ENCODE assay signal across 8 cellular contexts in the genomic region with DNA sequence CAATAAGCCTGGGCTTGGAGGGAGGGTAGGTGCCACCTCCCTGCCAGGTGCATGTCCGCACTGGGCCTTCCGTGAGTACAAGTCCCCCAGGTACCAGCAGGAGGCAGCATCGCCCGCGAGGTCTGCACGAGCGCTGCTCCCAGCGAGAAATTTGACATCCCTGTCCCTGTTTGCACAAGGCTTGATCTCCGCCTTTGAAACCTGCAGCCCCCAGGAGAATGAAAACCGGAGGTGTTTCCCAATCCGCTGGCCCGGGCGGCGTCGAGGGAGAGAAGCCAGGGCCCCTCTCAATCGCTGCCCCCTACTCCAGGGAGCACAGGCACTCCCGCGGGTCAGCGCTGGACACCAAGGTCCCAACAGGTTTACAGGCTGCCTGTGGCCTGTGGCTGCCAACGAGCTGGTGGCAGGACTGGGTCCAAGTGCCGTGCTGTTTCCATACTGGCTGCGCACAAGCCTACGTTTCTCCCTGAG.
DNase-seq lines count a peak whose midpoint lies in the region; ATAC-seq and TF ChIP-seq lines count a peak whose summit lies in the region.

No MANE protein-coding gene starts in this region.

- H3K36me3 ChIP-seq in SU-DHL-6 (ENCODE audit: low read length) (no peaks in the 10 kb centered on the region), adipocyte (ENCODE audit: control insufficient read depth, insufficient read depth, low read length, severe bottlenecking) (peaks cover 7% of the 10 kb centered on the region)

- no peak overlapping the region for H3K4me2 ChIP-seq in SU-DHL-6 (ENCODE audit: low read depth, low read length, poor library complexity, severe bottlenecking)

- no peak for DNase-seq in GM12864 (ENCODE audit: low read depth)
- DNase-seq in adipocyte (ENCODE audit: low read depth): no peak
- DNase-seq in iPS-NIHi11 (ENCODE audit: low spot score): peak; percentile 88
- DNase-seq in stimulated activated CD4-positive, alpha-beta T cell treated with anti-CD3 and anti-CD28 coated beads, Interleukin-4, amount 100 ng/mL, for 1 hour: peak; percentile 89

- no peaks in the 10 kb centered on the region for H3F3A ChIP-seq in SU-DHL-6 (ENCODE audit: insufficient read depth)

- no peaks in the 10 kb centered on the region for H3K9me3 ChIP-seq in SU-DHL-6 (ENCODE audit: insufficient read depth, low read length)
- H3K9me3 ChIP-seq in adipocyte (ENCODE audit: control insufficient read depth, low read length): no peaks in the 10 kb centered on the region

- H3K9ac ChIP-seq in SU-DHL-6 (ENCODE audit: low read length): no peak overlapping the region
- peak overlapping the region; percentile 81 for H3K9ac ChIP-seq in adipocyte (ENCODE audit: low read length)

- H3K27ac ChIP-seq in SU-DHL-6 (ENCODE audit: low read depth, low read length): no peak overlapping the region

- peak; percentile 85 for TF ChIP-seq CTCF in GM12864 (IDR thresholded peaks at IDR 0.05; ENCODE audit: low read depth, low read length, missing control alignments)
- peak; percentile 43 for TF ChIP-seq CTCF in SU-DHL-6 (IDR thresholded peaks at IDR 0.05; ENCODE audit: insufficient read depth, low read length, poor library complexity, severe bottlenecking)

- H3K79me2 ChIP-seq in SU-DHL-6 (ENCODE audit: insufficient read depth, low read length): no peaks in the 10 kb centered on the region

- H3K9me2 ChIP-seq in SU-DHL-6 (replicated peaks; ENCODE audit: insufficient read depth, low read length): no peaks in the 10 kb centered on the region

- H3K4me3 ChIP-seq in GM12864 (ENCODE audit: low read depth, low read length) (peak overlapping the region; percentile 44; the same call in 1 of the 2 replicates), SU-DHL-6 (ENCODE audit: insufficient read depth, low read length, poor library complexity, severe bottlenecking) (no peak overlapping the region), adipocyte (ENCODE audit: low read length) (peak overlapping the region; percentile 79)

- H3K27me3 ChIP-seq in SU-DHL-6 (ENCODE audit: low read length) (no peaks in the 10 kb centered on the region), adipocyte (replicated peaks; ENCODE audit: control insufficient read depth, insufficient read depth, low read length) (no peaks in the 10 kb centered on the region)

- no peaks in the 10 kb centered on the region for H4K20me1 ChIP-seq in SU-DHL-6 (ENCODE audit: low read depth, low read length)

- H2AFZ ChIP-seq in SU-DHL-6 (ENCODE audit: low read depth, low read length, severe bottlenecking): no peak overlapping the region

- peaks cover 29% of the 10 kb centered on the region for H3K4me1 ChIP-seq in adipocyte (ENCODE audit: control insufficient read depth, insufficient read depth, low read length)

- ATAC-seq in HG03045 (IDR thresholded peaks at IDR 0.05; ENCODE audit: unreplicated experiment) (peak; percentile 35), HG03521 (IDR thresholded peaks at IDR 0.05; ENCODE audit: unreplicated experiment) (no peak), GM19463 (IDR thresholded peaks at IDR 0.05; ENCODE audit: unreplicated experiment) (no peak)

Comparison
In these comparisons a context has a peak if more than half of its experiments do, and no peak if none do; other contexts are left out.
1. DNase-seq: peak in iPS-NIHi11 (single experiment) and stimulated activated CD4-positive, alpha-beta T cell treated with anti-CD3 and anti-CD28 coated beads, Interleukin-4, amount 100 ng/mL, for 1 hour (single experiment); none in GM12864 (single experiment) and adipocyte (single experiment).